In genomic region chr11:45926001-45926401, GRCh38 we compare ENCODE assay signal across 1 cellular context.
TF ChIP-seq lines count a peak whose summit lies in the region.

No MANE protein-coding gene starts in this region.

TF ChIP-seq in HepG2, 621 proteins besides CTCF, POLR2A, EP300 and RAD21:
- peak; percentile 54 for TF ChIP-seq AGO2 (optimal IDR thresholded peaks at IDR 0.05; ENCODE audit: low read depth, low read length)
- TF ChIP-seq ZNF354B (CRISPR knock-in tag; IDR thresholded peaks at IDR 0.05), result no peak
